Comparison of ENCODE assay signal across 29 cellular contexts in the genomic region with DNA sequence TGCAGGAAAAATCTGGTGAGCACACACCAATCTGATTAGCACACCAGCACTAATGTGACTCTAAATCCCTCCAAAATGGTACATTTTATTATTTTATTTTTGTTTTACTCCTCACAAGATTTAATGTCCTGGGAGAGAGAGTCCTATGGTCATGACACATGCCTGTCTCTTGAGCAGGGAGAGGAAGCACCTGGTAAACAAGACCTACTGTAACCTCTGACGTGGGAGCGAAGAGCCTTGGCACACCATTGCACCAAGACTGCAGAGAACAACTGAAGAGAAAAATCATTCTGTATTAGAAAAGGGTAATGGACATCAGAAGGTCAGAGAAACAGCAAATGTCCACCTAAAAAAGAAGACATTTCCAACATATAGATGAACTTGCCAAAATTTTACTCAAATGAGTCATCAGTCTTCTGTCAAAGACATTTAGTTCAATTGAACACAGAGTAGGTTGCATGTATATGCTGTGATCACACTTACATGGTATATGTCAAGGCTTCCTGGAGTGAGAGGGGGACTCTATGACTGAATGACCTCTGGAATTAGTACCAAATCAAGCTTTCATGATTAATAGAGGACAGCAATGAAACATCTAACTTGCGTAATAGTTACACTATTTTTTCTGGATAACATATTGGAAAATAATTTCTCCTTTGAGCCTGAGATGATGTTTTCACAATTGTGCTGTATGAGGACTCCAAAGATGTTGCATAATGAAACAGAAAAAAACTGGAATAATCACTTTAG.
DNase-seq lines count a peak whose midpoint lies in the region; ATAC-seq, FAIRE-seq and TF ChIP-seq lines count a peak whose summit lies in the region.
"Had no signal": no experiment of that assay in that cellular context is flagged by ENCODE, and none has a peak within 500 bp of the region (broad histone marks: within the 10 kb centered on the region; RNA-seq: fewer than 3 reads in every experiment).

No MANE protein-coding gene starts in this region.

- no peaks in the 10 kb centered on the region for H3K9me2 ChIP-seq in GM23248 (ENCODE audit: insufficient read depth)

- H3K4me3 ChIP-seq in GM23248 (no peak overlapping the region), astrocyte (ENCODE audit: insufficient read depth, low read depth, low read length) (no peak overlapping the region), fibroblast of the aortic adventitia (ENCODE audit: low read depth, low read length) (no peak overlapping the region), skeletal muscle cell (ENCODE audit: low read depth, low read length) (no peak overlapping the region), Peyer's patch (no peak overlapping the region)
- H3K4me3 ChIP-seq: body of pancreas, gastroesophageal sphincter, left lung had no signal

- H3K9ac ChIP-seq in GM23248 (no peak overlapping the region), astrocyte (ENCODE audit: low read length) (no peak overlapping the region)

- no peaks in the 10 kb centered on the region for H3K36me3 Mint-ChIP-seq in astrocyte (ENCODE audit: low read depth, unreplicated experiment)
- H3K36me3 Mint-ChIP-seq: CD14-positive monocyte; immature natural killer cell; naive thymus-derived CD4-positive, alpha-beta T cell had no signal

- no peak overlapping the region for H3K4me3 Mint-ChIP-seq in astrocyte (ENCODE audit: unreplicated experiment)
- H3K4me3 Mint-ChIP-seq: activated CD4-positive, alpha-beta T cell treated with anti-CD3 and anti-CD28 coated beads for 36 hours; activated naive CD8-positive, alpha-beta T cell treated with anti-CD3 and anti-CD28 coated beads, Interleukin-2, amount 50 U/mL, for 24 hours; CD14-positive monocyte; immature natural killer cell; naive thymus-derived CD4-positive, alpha-beta T cell had no signal

- no peaks in the 10 kb centered on the region for H3K36me3 ChIP-seq in GM23248 (ENCODE audit: low read depth)
- H3K36me3 ChIP-seq in astrocyte (ENCODE audit: insufficient read depth, low read length): no peaks in the 10 kb centered on the region
- H3K36me3 ChIP-seq in Peyer's patch: no peaks in the 10 kb centered on the region
- H3K36me3 ChIP-seq: gastroesophageal sphincter, left lung had no signal

- no peaks in the 10 kb centered on the region for H3K27me3 ChIP-seq in GM23248 (replicated peaks; ENCODE audit: insufficient read depth)
- H3K27me3 ChIP-seq in astrocyte (ENCODE audit: insufficient read depth, low read length): no peaks in the 10 kb centered on the region
- H3K27me3 ChIP-seq in Peyer's patch: no peaks in the 10 kb centered on the region
- H3K27me3 ChIP-seq: body of pancreas, gastroesophageal sphincter, left lung had no signal

- no peaks in the 10 kb centered on the region for H3K79me2 ChIP-seq in GM23248 (ENCODE audit: insufficient read depth)
- H3K79me2 ChIP-seq in astrocyte (ENCODE audit: insufficient read depth, low read length): no peaks in the 10 kb centered on the region

- H3K27ac Mint-ChIP-seq in astrocyte (ENCODE audit: unreplicated experiment): no peak overlapping the region
- H3K27ac Mint-ChIP-seq: activated CD4-positive, alpha-beta T cell treated with anti-CD3 and anti-CD28 coated beads for 36 hours; activated naive CD8-positive, alpha-beta T cell treated with anti-CD3 and anti-CD28 coated beads, Interleukin-2, amount 50 U/mL, for 24 hours; CD14-positive monocyte; immature natural killer cell; naive thymus-derived CD4-positive, alpha-beta T cell had no signal

- DNase-seq in GM23248 (peak; percentile 17), astrocyte (ENCODE audit: low read depth) (no peak), fibroblast of the aortic adventitia (ENCODE audit: low read depth) (peak; percentile 73), skeletal muscle cell (ENCODE audit: low read depth) (peak; percentile 14), NCI-H345 (lab: John Stamatoyannopoulos, UW) (no peak), Peyer's patch (no peak)
- DNase-seq: activated CD4-positive, alpha-beta T cell treated with anti-CD3 and anti-CD28 coated beads for 36 hours; activated effector memory CD4-positive, alpha-beta T cell treated with Interleukin-2 at 50 U/mL for 16 hours; activated naive CD8-positive, alpha-beta T cell treated with anti-CD3 and anti-CD28 coated beads, Interleukin-2, amount 50 U/mL, for 24 hours; body of pancreas; Calu3; DMS79 treated with DMSO at 0.1 percent for 48 hours; effector CD4-positive, alpha-beta T cell; hypothalamus; immature natural killer cell; KBM-7; left lung; midbrain; MM.1S; naive thymus-derived CD4-positive, alpha-beta T cell; NCI-H1417; NCI-H2081 treated with DMSO at 0.1 percent for 48 hours; NCI-H446; stimulated activated CD4-positive, alpha-beta T cell treated with anti-CD3 and anti-CD28 coated beads, Interleukin-2, amount 100 ng/mL, for 24 hours; trophoblast cell had no signal

- H4K20me1 ChIP-seq in GM23248 (ENCODE audit: insufficient read depth) (no peaks in the 10 kb centered on the region), astrocyte (ENCODE audit: insufficient read depth, low read length) (no peaks in the 10 kb centered on the region)

- H3K9me3 Mint-ChIP-seq in astrocyte (ENCODE audit: unreplicated experiment): peaks cover 4% of the 10 kb centered on the region

- WGBS in GM23248 (ENCODE audit: low coverage in 1 of 2, low lambda C conversion rate in 2 of 2, missing lambda C conversion rate in 2 of 2), 2 experiments: 74 to 80% methylated on average over 3 of the region's 3 CpGs

- H3K9me3 ChIP-seq in GM23248 (ENCODE audit: low read depth) (no peaks in the 10 kb centered on the region), astrocyte (ENCODE audit: insufficient read depth, low read depth, low read length) (no peaks in the 10 kb centered on the region), Peyer's patch (no peaks in the 10 kb centered on the region)
- H3K9me3 ChIP-seq: body of pancreas, gastroesophageal sphincter had no signal

- no peaks in the 10 kb centered on the region for H3F3A ChIP-seq in GM23248 (ENCODE audit: insufficient read depth)

- no peak overlapping the region for H3K4me2 ChIP-seq in GM23248 (ENCODE audit: unreplicated experiment)
- no peak overlapping the region for H3K4me2 ChIP-seq in astrocyte (ENCODE audit: low read length)

- peaks cover 5% of the 10 kb centered on the region for H3K4me1 Mint-ChIP-seq in astrocyte (ENCODE audit: low read depth, unreplicated experiment)
- H3K4me1 Mint-ChIP-seq: activated CD4-positive, alpha-beta T cell treated with anti-CD3 and anti-CD28 coated beads for 36 hours; activated naive CD8-positive, alpha-beta T cell treated with anti-CD3 and anti-CD28 coated beads, Interleukin-2, amount 50 U/mL, for 24 hours; CD14-positive monocyte; immature natural killer cell; naive thymus-derived CD4-positive, alpha-beta T cell had no signal

- no peak for TF ChIP-seq POLR2A in Peyer's patch (IDR thresholded peaks at IDR 0.05)

- H3K4me1 ChIP-seq in GM23248 (ENCODE audit: insufficient read depth) (peaks cover 11% of the 10 kb centered on the region; the same call in 1 of the 2 replicates), astrocyte (ENCODE audit: insufficient read depth, low read length) (no peaks in the 10 kb centered on the region), Peyer's patch (no peaks in the 10 kb centered on the region)
- H3K4me1 ChIP-seq: body of pancreas, gastroesophageal sphincter, left lung had no signal

- no peak overlapping the region for H2AFZ ChIP-seq in GM23248
- H2AFZ ChIP-seq in astrocyte (ENCODE audit: low read depth, low read length): no peak overlapping the region

- peak; percentile 47 for FAIRE-seq in astrocyte (lab: Jason Lieb, UNC)

- H3K27ac ChIP-seq in GM23248 (no peak overlapping the region), astrocyte (ENCODE audit: low read depth, low read length) (no peak overlapping the region), Peyer's patch (no peak overlapping the region)
- H3K27ac ChIP-seq: body of pancreas, gastroesophageal sphincter, left lung had no signal

- in situ Hi-C loops in GM23248 (cut with MboI): no loop called here

- TF ChIP-seq CTCF in astrocyte (IDR thresholded peaks at IDR 0.05; ENCODE audit: insufficient read depth, low read depth, low read length) (no peak), fibroblast of the aortic adventitia (IDR thresholded peaks at IDR 0.05; ENCODE audit: insufficient read depth, low read length) (no peak), Peyer's patch (IDR thresholded peaks at IDR 0.05) (no peak)

- no peak for ATAC-seq in HG03565 (IDR thresholded peaks at IDR 0.05; ENCODE audit: unreplicated experiment)
- ATAC-seq: activated CD4-positive, alpha-beta T cell treated with anti-CD3 and anti-CD28 coated beads for 36 hours; activated naive CD8-positive, alpha-beta T cell treated with anti-CD3 and anti-CD28 coated beads, Interleukin-2, amount 50 U/mL, for 24 hours; body of pancreas; gastroesophageal sphincter; HCT116; left lung; naive thymus-derived CD4-positive, alpha-beta T cell had no signal

- H3K27me3 Mint-ChIP-seq in astrocyte (ENCODE audit: low read depth, unreplicated experiment): no peaks in the 10 kb centered on the region
- H3K27me3 Mint-ChIP-seq: activated CD4-positive, alpha-beta T cell treated with anti-CD3 and anti-CD28 coated beads for 36 hours; activated naive CD8-positive, alpha-beta T cell treated with anti-CD3 and anti-CD28 coated beads, Interleukin-2, amount 50 U/mL, for 24 hours; naive thymus-derived CD4-positive, alpha-beta T cell had no signal

Comparison
In these comparisons a context has a peak if more than half of its experiments do, and no peak if none do; other contexts are left out.
1. DNase-seq: peak in GM23248 (single experiment), fibroblast of the aortic adventitia (single experiment) and skeletal muscle cell (single experiment); none in astrocyte (single experiment), NCI-H345 (single experiment) and Peyer's patch (0 of 3).